ENCODE assay signal across 8 cellular contexts in the genomic region with DNA sequence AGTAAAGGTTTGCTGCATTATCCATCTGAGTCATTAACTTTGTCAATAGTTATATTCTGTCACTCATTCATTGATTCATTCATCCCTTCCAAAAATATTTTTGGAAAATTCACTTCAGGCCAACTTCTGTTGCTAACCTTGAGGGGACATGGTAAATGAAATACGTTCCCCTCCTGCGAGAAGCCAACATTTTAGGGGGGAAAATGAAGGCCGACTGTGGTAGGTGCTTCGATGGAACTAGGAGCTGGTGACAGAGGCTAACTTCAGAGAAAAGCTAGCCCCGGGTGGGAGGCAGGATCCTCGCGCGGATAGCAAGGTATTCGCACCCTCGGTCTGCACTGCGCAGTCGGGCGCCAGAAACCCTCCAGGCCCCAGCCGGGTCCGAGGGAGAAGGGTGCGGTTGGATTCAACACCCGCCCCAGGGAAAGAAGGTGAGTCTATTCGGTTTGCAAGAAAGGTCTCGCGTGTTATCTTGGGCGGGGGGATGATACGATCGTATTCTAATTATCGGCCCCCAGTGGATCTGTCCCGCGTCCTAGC.
DNase-seq lines count a peak whose midpoint lies in the region; ATAC-seq lines count a peak whose summit lies in the region.

No MANE protein-coding gene starts in this region.

- H3K27ac Mint-ChIP-seq in activated naive CD8-positive, alpha-beta T cell treated with anti-CD3 and anti-CD28 coated beads, Interleukin-2, amount 50 U/mL, for 24 hours, result peak overlapping the region; percentile 99
- peak overlapping the region; percentile 98 for H3K27ac Mint-ChIP-seq in stimulated activated naive CD8-positive, alpha-beta T cell treated with anti-CD3 and anti-CD28 coated beads, Interleukin-15, Interleukin-2, amounts not matched to agents 100 ng/mL and 50 ng/mL, for 24 hours

- peaks cover 3% of the 10 kb centered on the region for H3K9me3 Mint-ChIP-seq in activated naive CD8-positive, alpha-beta T cell treated with anti-CD3 and anti-CD28 coated beads, Interleukin-2, amount 50 U/mL, for 24 hours
- H3K9me3 Mint-ChIP-seq in stimulated activated naive CD8-positive, alpha-beta T cell treated with anti-CD3 and anti-CD28 coated beads, Interleukin-15, Interleukin-2, amounts not matched to agents 100 ng/mL and 50 ng/mL, for 24 hours, result no peaks in the 10 kb centered on the region

- H3K36me3 Mint-ChIP-seq in activated naive CD8-positive, alpha-beta T cell treated with anti-CD3 and anti-CD28 coated beads, Interleukin-2, amount 50 U/mL, for 24 hours (ENCODE audit: low read depth), result peaks cover 7% of the 10 kb centered on the region
- peaks cover 15% of the 10 kb centered on the region for H3K36me3 Mint-ChIP-seq in stimulated activated naive CD8-positive, alpha-beta T cell treated with anti-CD3 and anti-CD28 coated beads, Interleukin-15, Interleukin-2, amounts not matched to agents 100 ng/mL and 50 ng/mL, for 24 hours (ENCODE audit: low read depth)

- peak in 2 of 3 experiments; percentile 2 to 11 for DNase-seq in stimulated activated CD4-positive, alpha-beta T cell treated with anti-CD3 and anti-CD28 coated beads, TNF-alpha, amount 100 ng/mL, for 24 hours (ENCODE audit: low read depth in 3 of 3)
- no peak for DNase-seq in stimulated activated CD4-positive, alpha-beta T cell treated with anti-CD3 and anti-CD28 coated beads, Interleukin-12 subunit alpha, Interleukin-12 subunit beta, amount 100 ng/mL, for 4 hours
- peak; percentile 21 for DNase-seq in activated naive CD8-positive, alpha-beta T cell treated with anti-CD3 and anti-CD28 coated beads, Interleukin-2, amount 50 U/mL, for 24 hours
- peak; percentile 21 for DNase-seq in iPS-NIHi11 (ENCODE audit: low spot score)
- DNase-seq in MV-4-11 (lab: John Stamatoyannopoulos, UW), result no peak
- DNase-seq in germinal center (ENCODE audit: low spot score), result no peak

- ATAC-seq in HG03469 (IDR thresholded peaks at IDR 0.05; ENCODE audit: unreplicated experiment), result peak; percentile 7
- ATAC-seq in activated naive CD8-positive, alpha-beta T cell treated with anti-CD3 and anti-CD28 coated beads, Interleukin-2, amount 50 U/mL, for 24 hours, result peak; percentile 6

- peak overlapping the region; percentile 100 for H3K4me3 Mint-ChIP-seq in activated naive CD8-positive, alpha-beta T cell treated with anti-CD3 and anti-CD28 coated beads, Interleukin-2, amount 50 U/mL, for 24 hours
- H3K4me3 Mint-ChIP-seq in stimulated activated naive CD8-positive, alpha-beta T cell treated with anti-CD3 and anti-CD28 coated beads, Interleukin-15, Interleukin-2, amounts not matched to agents 100 ng/mL and 50 ng/mL, for 24 hours, result peak overlapping the region; percentile 99

- H3K27me3 Mint-ChIP-seq in activated naive CD8-positive, alpha-beta T cell treated with anti-CD3 and anti-CD28 coated beads, Interleukin-2, amount 50 U/mL, for 24 hours, result peaks cover 25% of the 10 kb centered on the region
- H3K27me3 Mint-ChIP-seq in stimulated activated naive CD8-positive, alpha-beta T cell treated with anti-CD3 and anti-CD28 coated beads, Interleukin-15, Interleukin-2, amounts not matched to agents 100 ng/mL and 50 ng/mL, for 24 hours, result peaks cover 18% of the 10 kb centered on the region

- H3K4me1 Mint-ChIP-seq in activated naive CD8-positive, alpha-beta T cell treated with anti-CD3 and anti-CD28 coated beads, Interleukin-2, amount 50 U/mL, for 24 hours, result peaks cover 30% of the 10 kb centered on the region
- peaks cover 41% of the 10 kb centered on the region for H3K4me1 Mint-ChIP-seq in stimulated activated naive CD8-positive, alpha-beta T cell treated with anti-CD3 and anti-CD28 coated beads, Interleukin-15, Interleukin-2, amounts not matched to agents 100 ng/mL and 50 ng/mL, for 24 hours (ENCODE audit: low read depth)

Comparison
In these comparisons a context has a peak if more than half of its experiments do, and no peak if none do; other contexts are left out.
1. DNase-seq: peak in stimulated activated CD4-positive, alpha-beta T cell treated with anti-CD3 and anti-CD28 coated beads, TNF-alpha, amount 100 ng/mL, for 24 hours (2 of 3), activated naive CD8-positive, alpha-beta T cell treated with anti-CD3 and anti-CD28 coated beads, Interleukin-2, amount 50 U/mL, for 24 hours (single experiment) and iPS-NIHi11 (single experiment); none in stimulated activated CD4-positive, alpha-beta T cell treated with anti-CD3 and anti-CD28 coated beads, Interleukin-12 subunit alpha, Interleukin-12 subunit beta, amount 100 ng/mL, for 4 hours (single experiment), MV-4-11 (single experiment) and germinal center (single experiment).